1 cellular context compared by ENCODE assay signal in genomic region chr1:1231400-1232223, GRCh38.
TF ChIP-seq lines count a peak whose summit lies in the region.

Gene SDF4 (minus strand): TSS chr1:1232001. CDS start chr1:1228772, 3,229 bp downstream.

TF ChIP-seq in HepG2, 621 proteins besides CTCF, POLR2A, EP300 and RAD21 (continued from another document and continues in another):
- TF ChIP-seq ZNF44 (CRISPR knock-in tag; IDR thresholded peaks at IDR 0.05) (no peak; the same call in 1 of the 2 replicates), ZFX (CRISPR knock-in tag; IDR thresholded peaks at IDR 0.05; ENCODE audit: low read depth) (peak; percentile 92), CHD2 (IDR thresholded peaks at IDR 0.05; ENCODE audit: low read depth, low read length) (no peak), ARHGAP35 (CRISPR knock-in tag; IDR thresholded peaks at IDR 0.05; ENCODE audit: borderline replicate concordance) (peak; percentile 82; the same call in 1 of the 2 replicates), RFX1 (IDR thresholded peaks at IDR 0.05) (no peak), SOX5 (CRISPR knock-in tag; IDR thresholded peaks at IDR 0.05; ENCODE audit: borderline replicate concordance) (peak; percentile 46; the same call in 1 of the 2 replicates), BHLHE40 (IDR thresholded peaks at IDR 0.05; ENCODE audit: low read length) (0 out of 2 replicates have a peak, but pooled peaks have one; percentile 6), ZBTB40 (IDR thresholded peaks at IDR 0.05) (no peak), ZBTB40 (CRISPR knock-in tag; IDR thresholded peaks at IDR 0.05) (peak; percentile 47; the same call in 1 of the 2 replicates), RNF219 (CRISPR knock-in tag; IDR thresholded peaks at IDR 0.05) (no peak), ZNF274 (CRISPR knock-in tag; IDR thresholded peaks at IDR 0.05) (peak; percentile 82; the same call in 1 of the 2 replicates), ZSCAN22 (CRISPR knock-in tag; IDR thresholded peaks at IDR 0.05) (no peak; the same call in 1 of the 2 replicates), SAFB2 (CRISPR knock-in tag; IDR thresholded peaks at IDR 0.05; ENCODE audit: borderline replicate concordance, low read depth) (peak; percentile 45; the same call in 1 of the 2 replicates), ZKSCAN5 (CRISPR knock-in tag; IDR thresholded peaks at IDR 0.05) (no peak), IRF9 (CRISPR knock-in tag; IDR thresholded peaks at IDR 0.05; ENCODE audit: borderline replicate concordance) (peak; percentile 89), CAMTA2 (CRISPR knock-in tag; IDR thresholded peaks at IDR 0.05; ENCODE audit: borderline replicate concordance) (no peak), SKI (IDR thresholded peaks at IDR 0.05; ENCODE audit: partially characterized antibody) (peak; percentile 47), BORCS8-MEF2B (CRISPR knock-in tag; IDR thresholded peaks at IDR 0.05) (no peak; the same call in 1 of the 2 replicates), SMC3 (IDR thresholded peaks at IDR 0.05; ENCODE audit: low read length) (no peak), ZNF335 (CRISPR knock-in tag; IDR thresholded peaks at IDR 0.05) (peak; percentile 73; the same call in 1 of the 2 replicates), ZNF800 (CRISPR knock-in tag; IDR thresholded peaks at IDR 0.05) (no peak), NCOA1 (CRISPR knock-in tag; IDR thresholded peaks at IDR 0.05) (no peak), SNRNP70 (IDR thresholded peaks at IDR 0.05; ENCODE audit: low read depth, low read length) (no peak), HMGA1 (CRISPR knock-in tag; conservative IDR thresholded peaks at IDR 0.05) (no peak), CBFB (CRISPR knock-in tag; IDR thresholded peaks at IDR 0.05) (0 out of 2 replicates have a peak, but pooled peaks have one; percentile 57), PHB2 (IDR thresholded peaks at IDR 0.05; ENCODE audit: partially characterized antibody) (no peak), ZNF354B (CRISPR knock-in tag; IDR thresholded peaks at IDR 0.05) (no peak), ZNF234 (CRISPR knock-in tag; conservative IDR thresholded peaks at IDR 0.05) (peak; percentile 90; the same call in 1 of the 2 replicates), ZNF468 (CRISPR knock-in tag; IDR thresholded peaks at IDR 0.05) (no peak), ZNF3 (CRISPR knock-in tag; IDR thresholded peaks at IDR 0.05) (no peak), ZNF839 (CRISPR knock-in tag; IDR thresholded peaks at IDR 0.05; ENCODE audit: borderline replicate concordance) (no peak), ATF4 (CRISPR knock-in tag; IDR thresholded peaks at IDR 0.05) (no peak), SMAD3 (CRISPR knock-in tag; IDR thresholded peaks at IDR 0.05) (no peak), ZNF576 (CRISPR knock-in tag; IDR thresholded peaks at IDR 0.05) (no peak), PTBP1 (IDR thresholded peaks at IDR 0.05; ENCODE audit: low read depth, low read length, poor library complexity, severe bottlenecking) (no peak), ZBTB25 (CRISPR knock-in tag; IDR thresholded peaks at IDR 0.05) (peak; percentile 84; the same call in 1 of the 2 replicates), NR3C1 (CRISPR knock-in tag; IDR thresholded peaks at IDR 0.05) (no peak), ZNF33B (CRISPR knock-in tag; IDR thresholded peaks at IDR 0.05) (no peak), ZNF549 (CRISPR knock-in tag; IDR thresholded peaks at IDR 0.05) (no peak), ZNF879 (CRISPR knock-in tag; IDR thresholded peaks at IDR 0.05) (no peak; the same call in 1 of the 2 replicates), PLSCR1 (CRISPR knock-in tag; IDR thresholded peaks at IDR 0.05; ENCODE audit: borderline replicate concordance) (no peak), ZNF652 (CRISPR knock-in tag; IDR thresholded peaks at IDR 0.05; ENCODE audit: borderline replicate concordance, low read depth) (no peak), ZNF773 (CRISPR knock-in tag; IDR thresholded peaks at IDR 0.05; ENCODE audit: borderline replicate concordance) (0 out of 2 replicates have a peak, but pooled peaks have one; percentile 20), ZNF589 (CRISPR knock-in tag; conservative IDR thresholded peaks at IDR 0.05) (0 out of 2 replicates have a peak, but pooled peaks have one; percentile 36), KMT2A (CRISPR knock-in tag; IDR thresholded peaks at IDR 0.05) (peak; percentile 61; the same call in 1 of the 2 replicates), ATF7 (IDR thresholded peaks at IDR 0.05) (no peak), ATF7 (CRISPR knock-in tag; IDR thresholded peaks at IDR 0.05) (no peak), HINFP (CRISPR knock-in tag; IDR thresholded peaks at IDR 0.05; ENCODE audit: low read depth) (peak; percentile 69; the same call in 1 of the 2 replicates), ZMYM2 (CRISPR knock-in tag; IDR thresholded peaks at IDR 0.05) (no peak), SIX1 (CRISPR knock-in tag; IDR thresholded peaks at IDR 0.05; ENCODE audit: borderline replicate concordance) (no peak)
